9 cellular contexts compared by ENCODE assay signal in the genomic region with DNA sequence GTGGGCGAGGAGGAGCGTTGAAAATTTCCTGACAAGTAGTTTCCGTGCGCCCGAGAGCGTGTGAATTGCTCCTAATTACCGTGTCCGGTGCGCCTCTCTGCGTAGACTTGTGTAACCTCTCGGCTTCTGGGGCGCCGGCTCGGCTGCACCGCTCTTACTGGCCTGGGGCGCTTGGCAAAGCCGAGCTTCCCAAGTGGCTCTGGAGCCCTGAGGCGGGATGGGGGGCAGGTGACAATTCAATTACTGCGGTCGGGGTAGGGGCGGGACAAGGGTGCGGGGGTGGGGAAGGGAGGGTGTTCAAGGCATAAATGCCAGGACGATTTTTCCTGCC. TPM values are rescaled to one million over a fixed set of nuclear protein-coding genes. Genes with fewer than 3 reads are reported as not detected.
A peak's percentile ranks its signal among the peaks of the same experiment; 100 is the strongest.
DNase-seq lines count a peak whose midpoint lies in the region; ATAC-seq and TF ChIP-seq lines count a peak whose summit lies in the region.
"Had no signal": no experiment of that assay in that cellular context is flagged by ENCODE, and none has a peak within 500 bp of the region (broad histone marks: within the 10 kb centered on the region; RNA-seq: fewer than 3 reads in every experiment).

No MANE protein-coding gene starts in this region.

- peaks cover 2% of the 10 kb centered on the region for H3K36me3 Mint-ChIP-seq in activated B cell treated with CpG ODN at 0.5 μM for 24 hours (ENCODE audit: low read depth)

- no peaks in the 10 kb centered on the region for H3K9me3 Mint-ChIP-seq in activated B cell treated with CpG ODN at 0.5 μM for 24 hours

- CTCF ChIA-PET in activated B cell treated with CpG ODN at 0.5 μM for 24 hours (lab: Charles Lee): no interaction called here

- no peak overlapping the region for H3K27ac ChIP-seq in right atrium auricular region
- H3K27ac ChIP-seq in urinary bladder (ENCODE audit: low read depth): no peak overlapping the region
- H3K27ac ChIP-seq: parathyroid adenoma had no signal

- no peaks in the 10 kb centered on the region for H3K9me3 ChIP-seq in right atrium auricular region

- peaks cover 70% of the 10 kb centered on the region for H3K27me3 Mint-ChIP-seq in activated B cell treated with CpG ODN at 0.5 μM for 24 hours

- no peak for DNase-seq in right atrium auricular region (ENCODE audit: low spot score)
- no peak for DNase-seq in Right ventricle myocardium superior
- no peak for DNase-seq in activated B cell treated with CpG ODN at 0.5 μM for 24 hours
- DNase-seq in iPS-NIHi7 (ENCODE audit: extremely low spot score): peak; percentile 45
- DNase-seq in islet precursor cell: no peak

- ATAC-seq in Right ventricle myocardium superior (ENCODE audit: poor library complexity) (no peak), activated B cell treated with CpG ODN at 0.5 μM for 24 hours (ENCODE audit: low read depth) (no peak), GM19452 (IDR thresholded peaks at IDR 0.05; ENCODE audit: unreplicated experiment) (no peak), GM19324 (IDR thresholded peaks at IDR 0.05; ENCODE audit: low FRiP score, unreplicated experiment) (no peak)

- H3K27ac Mint-ChIP-seq in activated B cell treated with CpG ODN at 0.5 μM for 24 hours: no peak overlapping the region

- intact Hi-C loops in Right ventricle myocardium superior (cut with DNase I) (no loop called here), activated B cell treated with CpG ODN at 0.5 μM for 24 hours (cut with micrococcal nuclease) (loop anchor here (10.0 kb wide), 1 partner anchor 551 kb away; a partner anchor contains a TSS)

- POLR2A ChIA-PET in activated B cell treated with CpG ODN at 0.5 μM for 24 hours (lab: Charles Lee): no interaction called here

- WGBS in urinary bladder: 4% methylated on average over 23 of the region's 23 CpGs

- H3K4me1 Mint-ChIP-seq in activated B cell treated with CpG ODN at 0.5 μM for 24 hours: peaks cover 53% of the 10 kb centered on the region

- peaks cover 69 to 92% of the 10 kb centered on the region in 2 donors for H3K27me3 ChIP-seq in right atrium auricular region

- peak overlapping the region; percentile 7 to 40 for H3K4me3 ChIP-seq in right atrium auricular region
- H3K4me3 ChIP-seq in urinary bladder (ENCODE audit: low read depth, low read length): peak overlapping the region; percentile 34

- no peak for TF ChIP-seq CTCF in right atrium auricular region (IDR thresholded peaks at IDR 0.05)
- TF ChIP-seq CTCF in activated B cell treated with CpG ODN at 0.5 μM for 24 hours (IDR thresholded peaks at IDR 0.05): no peak

- H3K4me1 ChIP-seq in right atrium auricular region (peaks cover 0 to 79% of the 10 kb centered on the region in 2 donors), urinary bladder (ENCODE audit: insufficient read depth) (no peaks in the 10 kb centered on the region)
- H3K4me1 ChIP-seq: parathyroid adenoma had no signal

- H3K36me3 ChIP-seq in right atrium auricular region (no peaks in the 10 kb centered on the region), urinary bladder (ENCODE audit: insufficient read depth) (no peaks in the 10 kb centered on the region)

- peak overlapping the region; percentile 86 for H3K4me3 Mint-ChIP-seq in activated B cell treated with CpG ODN at 0.5 μM for 24 hours

RNA-seq across cellular contexts. Expression of a gene that starts 0.4 kb away (rescaled TPM):
- not detected for total RNA-seq in right atrium auricular region
- not detected for total RNA-seq in Right ventricle myocardium superior
- total RNA-seq in activated B cell treated with CpG ODN at 0.5 μM for 24 hours: not detected in 2 replicates
- not detected for total RNA-seq in urinary bladder
- not detected for polyA plus RNA-seq in urinary bladder
